10 cellular contexts compared by ENCODE assay signal in genomic region chr1:47229884-47230691, GRCh38. TPM values are rescaled to one million over a fixed set of nuclear protein-coding genes. Genes with fewer than 3 reads are reported as not detected.
DNase-seq lines count a peak whose midpoint lies in the region; ATAC-seq, FAIRE-seq and TF ChIP-seq lines count a peak whose summit lies in the region.
"Had no signal": no experiment of that assay in that cellular context is flagged by ENCODE, and none has a peak within 500 bp of the region (broad histone marks: within the 10 kb centered on the region; RNA-seq: fewer than 3 reads in every experiment).

No MANE protein-coding gene starts in this region.

- H3K27ac Mint-ChIP-seq in dendritic cell treated with granulocyte-macrophage colony-stimulating factor and Interleukin-4, amounts not matched to agents 40 ng/mL and 50 ng/mL, for 4 days: no peak overlapping the region
- peak overlapping the region; percentile 37 for H3K27ac Mint-ChIP-seq in mesothelial cell of epicardium
- peak overlapping the region in 1 of 2 donors; percentile 26 for H3K27ac Mint-ChIP-seq in activated naive CD4-positive, alpha-beta T cell treated with anti-CD3 and anti-CD28 coated beads, Interleukin-2, amount 50 U/mL, for 72 hours

- intact Hi-C loops in dendritic cell treated with granulocyte-macrophage colony-stimulating factor and Interleukin-4, amounts not matched to agents 40 ng/mL and 50 ng/mL, for 4 days (cut with micrococcal nuclease): loop anchor here (5.0 kb wide), 1 partner anchor 38 kb away; the partner anchor contains the start of gene PDZK1IP1
- intact Hi-C loops in thyroid gland (cut with DNase I): no loop called here

- TF ChIP-seq CTCF in mesothelial cell of epicardium (IDR thresholded peaks at IDR 0.05; ENCODE audit: unreplicated experiment) (no peak), thyroid gland (IDR thresholded peaks at IDR 0.05) (no peak)

- ATAC-seq in activated T-cell treated with anti-CD3 and anti-CD28 coated beads, Interleukin-2, amount 50 U/mL, for 4 hours: no peak
- no peak for ATAC-seq in HG02623 (IDR thresholded peaks at IDR 0.05; ENCODE audit: unreplicated experiment)
- no peak for ATAC-seq in activated naive CD4-positive, alpha-beta T cell treated with anti-CD3 and anti-CD28 coated beads, Interleukin-2, amount 50 U/mL, for 72 hours

- no peak for TF ChIP-seq POLR2A in thyroid gland (IDR thresholded peaks at IDR 0.05)
- no peak for TF ChIP-seq POLR2A in H54 (IDR thresholded peaks at IDR 0.05; ENCODE audit: low read depth, low read length)

- no peaks in the 10 kb centered on the region for H3K9me3 ChIP-seq in thyroid gland

- 13% methylated on average over 23 of the region's 23 CpGs for WGBS in thyroid gland, 2 donors

- H3K27ac ChIP-seq in thyroid gland: peak overlapping the region; percentile 19 to 68 (median 59)
- H3K27ac ChIP-seq: KMS-11 had no signal

- peaks cover 44% of the 10 kb centered on the region for H3K27me3 ChIP-seq in thyroid gland

- peaks cover 13 to 35% of the 10 kb centered on the region in 2 donors for H3K4me1 ChIP-seq in thyroid gland

- peaks cover 34% of the 10 kb centered on the region for H3K4me1 Mint-ChIP-seq in activated T-cell treated with anti-CD3 and anti-CD28 coated beads, Interleukin-2, amount 50 U/mL, for 4 hours (ENCODE audit: low read depth)
- H3K4me1 Mint-ChIP-seq in dendritic cell treated with granulocyte-macrophage colony-stimulating factor and Interleukin-4, amounts not matched to agents 40 ng/mL and 50 ng/mL, for 4 days (ENCODE audit: low read depth): peaks cover 51% of the 10 kb centered on the region
- H3K4me1 Mint-ChIP-seq in mesothelial cell of epicardium: peaks cover 16% of the 10 kb centered on the region

- H3K36me3 Mint-ChIP-seq in activated T-cell treated with anti-CD3 and anti-CD28 coated beads, Interleukin-2, amount 50 U/mL, for 4 hours (ENCODE audit: insufficient read depth): no peaks in the 10 kb centered on the region
- peaks cover 7% of the 10 kb centered on the region for H3K36me3 Mint-ChIP-seq in dendritic cell treated with granulocyte-macrophage colony-stimulating factor and Interleukin-4, amounts not matched to agents 40 ng/mL and 50 ng/mL, for 4 days (ENCODE audit: low read depth)
- no peaks in the 10 kb centered on the region for H3K36me3 Mint-ChIP-seq in mesothelial cell of epicardium
- H3K36me3 Mint-ChIP-seq in activated naive CD4-positive, alpha-beta T cell treated with anti-CD3 and anti-CD28 coated beads, Interleukin-2, amount 50 U/mL, for 72 hours: peaks cover 6 to 10% of the 10 kb centered on the region in 2 donors

- no peak for FAIRE-seq in H54 (lab: Jason Lieb, UNC)

- H3K36me3 ChIP-seq in thyroid gland: no peaks in the 10 kb centered on the region

- no peak for DNase-seq in activated T-cell treated with anti-CD3 and anti-CD28 coated beads, Interleukin-2, amount 50 U/mL, for 4 hours
- DNase-seq in activated T-cell treated with anti-CD3 and anti-CD28 coated beads for 4 hours: no peak
- no peak for DNase-seq in mesothelial cell of epicardium (ENCODE audit: low spot score in 2 of 2, unreplicated experiment in 2 of 2)
- no peak for DNase-seq in thyroid gland
- DNase-seq in H54 (ENCODE audit: insufficient read length, low spot score): no peak
- DNase-seq in activated naive CD4-positive, alpha-beta T cell treated with anti-CD3 and anti-CD28 coated beads, Interleukin-2, amount 50 U/mL, for 72 hours (ENCODE audit: low spot score in 2 of 2): no peak

- H3K27me3 Mint-ChIP-seq in activated T-cell treated with anti-CD3 and anti-CD28 coated beads, Interleukin-2, amount 50 U/mL, for 4 hours (ENCODE audit: low read depth): peaks cover 88% of the 10 kb centered on the region
- H3K27me3 Mint-ChIP-seq in dendritic cell treated with granulocyte-macrophage colony-stimulating factor and Interleukin-4, amounts not matched to agents 40 ng/mL and 50 ng/mL, for 4 days: peaks cover 94% of the 10 kb centered on the region
- H3K27me3 Mint-ChIP-seq in mesothelial cell of epicardium (ENCODE audit: low read depth): peaks cover 94% of the 10 kb centered on the region

- peak overlapping the region; percentile 31 for H3K4me3 Mint-ChIP-seq in activated T-cell treated with anti-CD3 and anti-CD28 coated beads, Interleukin-2, amount 50 U/mL, for 4 hours
- peak overlapping the region; percentile 57 for H3K4me3 Mint-ChIP-seq in dendritic cell treated with granulocyte-macrophage colony-stimulating factor and Interleukin-4, amounts not matched to agents 40 ng/mL and 50 ng/mL, for 4 days
- no peak overlapping the region for H3K4me3 Mint-ChIP-seq in mesothelial cell of epicardium

- peak overlapping the region in 1 of 3 donors; percentile 22 for H3K4me3 ChIP-seq in thyroid gland (replicated peaks in 1 of 3)

- H3K9me3 Mint-ChIP-seq in activated T-cell treated with anti-CD3 and anti-CD28 coated beads, Interleukin-2, amount 50 U/mL, for 4 hours: no peaks in the 10 kb centered on the region
- no peaks in the 10 kb centered on the region for H3K9me3 Mint-ChIP-seq in dendritic cell treated with granulocyte-macrophage colony-stimulating factor and Interleukin-4, amounts not matched to agents 40 ng/mL and 50 ng/mL, for 4 days
- no peaks in the 10 kb centered on the region for H3K9me3 Mint-ChIP-seq in mesothelial cell of epicardium
- H3K9me3 Mint-ChIP-seq in activated naive CD4-positive, alpha-beta T cell treated with anti-CD3 and anti-CD28 coated beads, Interleukin-2, amount 50 U/mL, for 72 hours: no peaks in the 10 kb centered on the region

RNA-seq across cellular contexts. Expression of gene TAL1, which starts 1.9 kb away (rescaled TPM):
- total RNA-seq in activated T-cell treated with anti-CD3 and anti-CD28 coated beads, Interleukin-2, amount 50 U/mL, for 4 hours: under 1 TPM; 0.05 to 0.14 (median 0.11) TPM
- total RNA-seq in mesothelial cell of epicardium: 0.09 to 0.24 TPM in 2 of 3 replicates, not detected in the other
- 10 to 100 TPM in 3 of 4 donors, 1 to 10 TPM in 1; 3.9 to 14.9 (median 12.8) TPM for total RNA-seq in thyroid gland
- under 1 TPM; 0.11 to 0.14 TPM for total RNA-seq in activated naive CD4-positive, alpha-beta T cell treated with anti-CD3 and anti-CD28 coated beads, Interleukin-2, amount 50 U/mL, for 72 hours
- total RNA-seq: fibroblast of lung had no signal

RNA-seq across cellular contexts. Expression of gene PDZK1IP1, which starts 40.3 kb away (rescaled TPM):
- total RNA-seq in activated T-cell treated with anti-CD3 and anti-CD28 coated beads, Interleukin-2, amount 50 U/mL, for 4 hours: not detected
- total RNA-seq in mesothelial cell of epicardium (not detected in 3 replicates), thyroid gland (1 to 10 TPM in 1 of 4 donors, under 1 TPM in 1, not detected in 2; 0.83 to 3.0 TPM)
- not detected for total RNA-seq in activated naive CD4-positive, alpha-beta T cell treated with anti-CD3 and anti-CD28 coated beads, Interleukin-2, amount 50 U/mL, for 72 hours
- total RNA-seq: fibroblast of lung had no signal
